In the genomic region with DNA sequence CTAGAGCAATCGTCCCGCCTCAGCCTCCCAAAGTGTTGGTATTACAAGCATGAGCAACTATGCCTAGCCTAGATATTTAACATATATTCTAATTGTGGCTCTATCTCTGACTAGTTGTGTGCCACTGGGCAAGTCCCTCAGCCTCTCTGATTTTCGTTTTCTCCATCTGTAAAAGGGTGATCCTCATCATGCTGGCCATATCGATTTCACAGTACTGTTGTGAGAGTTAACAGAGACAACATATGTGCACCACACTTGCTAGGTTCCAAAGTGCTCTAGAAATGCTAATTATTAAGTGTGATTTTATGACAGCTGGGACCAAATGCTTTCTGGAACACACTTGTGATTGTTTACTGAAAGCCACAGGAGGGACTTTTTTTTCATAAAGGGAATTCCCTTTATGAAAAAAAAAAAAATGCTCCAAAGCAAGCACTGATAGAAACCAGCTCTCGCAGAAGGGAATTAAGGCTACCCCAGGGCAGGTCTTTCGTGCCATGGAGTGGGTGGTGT, we compare ENCODE assay signal across 13 cellular contexts.
DNase-seq lines count a peak whose midpoint lies in the region; ATAC-seq, FAIRE-seq and TF ChIP-seq lines count a peak whose summit lies in the region.
"Had no signal": no experiment of that assay in that cellular context is flagged by ENCODE, and none has a peak within 500 bp of the region (broad histone marks: within the 10 kb centered on the region; RNA-seq: fewer than 3 reads in every experiment).

No MANE protein-coding gene starts in this region.

- DNase-seq in activated CD8-positive, alpha-beta T cell treated with anti-CD3 and anti-CD28 coated beads for 36 hours, result peak; percentile 13
- DNase-seq in activated CD8-positive, alpha-beta T cell treated with anti-CD3 and anti-CD28 coated beads, Interleukin-2, amount 10 ng/mL, durations not matched to agents 7 days and 5 days, result no peak
- peak; percentile 49 for DNase-seq in stimulated activated naive B cell treated with anti-CD40 and anti-IgM and Interleukin-4, amounts not matched to agents 10 μg/mL and 1 μg/mL and 100 μg/mL, for 72 hours
- no peak for DNase-seq in BE2C
- DNase-seq in small intestine, result no peak
- DNase-seq in pancreas, result no peak
- DNase-seq: cortex of kidney, heart left ventricle, NCI-H510A treated with DMSO at 0.1 percent for 48 hours, T-helper 1 cell had no signal

- no peaks in the 10 kb centered on the region for H3K4me1 ChIP-seq in BE2C
- no peaks in the 10 kb centered on the region for H3K4me1 ChIP-seq in small intestine (ENCODE audit: control insufficient read depth in 2 of 2, insufficient read depth in 1 of 2, low read depth in 1 of 2, low read length in 1 of 2)
- no peaks in the 10 kb centered on the region for H3K4me1 ChIP-seq in pancreas
- H3K4me1 ChIP-seq: heart left ventricle had no signal

- peaks cover 26% of the 10 kb centered on the region for H3K27me3 Mint-ChIP-seq in activated CD8-positive, alpha-beta T cell treated with anti-CD3 and anti-CD28 coated beads for 36 hours
- peaks cover 12% of the 10 kb centered on the region for H3K27me3 Mint-ChIP-seq in activated CD8-positive, alpha-beta T cell treated with anti-CD3 and anti-CD28 coated beads, Interleukin-2, amount 10 ng/mL, durations not matched to agents 7 days and 5 days (ENCODE audit: low read depth)
- peaks cover 29 to 39% of the 10 kb centered on the region in 2 donors for H3K27me3 Mint-ChIP-seq in stimulated activated naive B cell treated with anti-CD40 and anti-IgM and Interleukin-4, amounts not matched to agents 10 μg/mL and 1 μg/mL and 100 μg/mL, for 72 hours

- 64 to 74% (median 69%) methylated on average over 6 of the region's 6 CpGs for WGBS in small intestine, 3 donors
- 82 to 88% methylated on average over 6 of the region's 6 CpGs for WGBS in pancreas, 2 donors

- no peak for TF ChIP-seq CTCF in activated CD8-positive, alpha-beta T cell treated with anti-CD3 and anti-CD28 coated beads for 36 hours (IDR thresholded peaks at IDR 0.05)
- no peak for TF ChIP-seq CTCF in BE2C (IDR thresholded peaks at IDR 0.05; ENCODE audit: low read depth, low read length)
- no peak for TF ChIP-seq CTCF in pancreas (IDR thresholded peaks at IDR 0.05)

- peak; percentile 78 for ATAC-seq in activated CD8-positive, alpha-beta T cell treated with anti-CD3 and anti-CD28 coated beads for 36 hours
- no peak for ATAC-seq in activated CD8-positive, alpha-beta T cell treated with anti-CD3 and anti-CD28 coated beads, Interleukin-2, amount 10 ng/mL, durations not matched to agents 7 days and 5 days
- ATAC-seq in GM21619 (IDR thresholded peaks at IDR 0.05; ENCODE audit: unreplicated experiment) (peak; percentile 81), HG03175 (IDR thresholded peaks at IDR 0.05; ENCODE audit: unreplicated experiment) (peak; percentile 55), pancreas (no peak)
- peak; percentile 90 to 93 for ATAC-seq in stimulated activated naive B cell treated with anti-CD40 and anti-IgM and Interleukin-4, amounts not matched to agents 10 μg/mL and 1 μg/mL and 100 μg/mL, for 72 hours (replicated peaks)
- ATAC-seq: heart left ventricle had no signal

- POLR2A ChIA-PET in activated CD8-positive, alpha-beta T cell treated with anti-CD3 and anti-CD28 coated beads for 36 hours (lab: Charles Lee), result no interaction called here
- POLR2A ChIA-PET in activated CD8-positive, alpha-beta T cell treated with anti-CD3 and anti-CD28 coated beads, Interleukin-2, amount 10 ng/mL, durations not matched to agents 7 days and 5 days (lab: Charles Lee), result interaction anchor here (0.6 kb wide), 2 partner anchors 248 to 504 kb away, joined by 3 read pairs; no protein-coding TSS in a partner anchor

- no peak overlapping the region for H3K4me3 ChIP-seq in BE2C (ENCODE audit: low read depth, low read length)
- no peak overlapping the region for H3K4me3 ChIP-seq in small intestine (ENCODE audit: low read depth in 1 of 2, low read length in 2 of 2)
- no peak overlapping the region for H3K4me3 ChIP-seq in pancreas
- H3K4me3 ChIP-seq: heart left ventricle had no signal

- no peaks in the 10 kb centered on the region for H3K9me3 Mint-ChIP-seq in activated CD8-positive, alpha-beta T cell treated with anti-CD3 and anti-CD28 coated beads for 36 hours
- H3K9me3 Mint-ChIP-seq in activated CD8-positive, alpha-beta T cell treated with anti-CD3 and anti-CD28 coated beads, Interleukin-2, amount 10 ng/mL, durations not matched to agents 7 days and 5 days (ENCODE audit: insufficient read depth), result no peaks in the 10 kb centered on the region
- H3K9me3 Mint-ChIP-seq in stimulated activated naive B cell treated with anti-CD40 and anti-IgM and Interleukin-4, amounts not matched to agents 10 μg/mL and 1 μg/mL and 100 μg/mL, for 72 hours, result no peaks in the 10 kb centered on the region
- H3K9me3 Mint-ChIP-seq: activated T-helper 1 cell treated with anti-CD3 and anti-CD28 coated beads, Interleukin-12 subunit alpha, Interleukin-12 subunit beta, Interleukin-2, Interleukin-4 antibody, amounts not matched to agents 30 ng/mL and 10 ng/mL and 1 ng/mL, durations not matched to agents 14 hours and 24 hours and 36 hours had no signal

- H3K27ac Mint-ChIP-seq in activated CD8-positive, alpha-beta T cell treated with anti-CD3 and anti-CD28 coated beads for 36 hours, result no peak overlapping the region
- H3K27ac Mint-ChIP-seq in activated CD8-positive, alpha-beta T cell treated with anti-CD3 and anti-CD28 coated beads, Interleukin-2, amount 10 ng/mL, durations not matched to agents 7 days and 5 days, result no peak overlapping the region
- peak overlapping the region; percentile 63 for H3K27ac Mint-ChIP-seq in stimulated activated naive B cell treated with anti-CD40 and anti-IgM and Interleukin-4, amounts not matched to agents 10 μg/mL and 1 μg/mL and 100 μg/mL, for 72 hours
- H3K27ac Mint-ChIP-seq: activated T-helper 1 cell treated with anti-CD3 and anti-CD28 coated beads, Interleukin-12 subunit alpha, Interleukin-12 subunit beta, Interleukin-2, Interleukin-4 antibody, amounts not matched to agents 30 ng/mL and 10 ng/mL and 1 ng/mL, durations not matched to agents 14 hours and 24 hours and 36 hours had no signal

- CTCF ChIA-PET in activated CD8-positive, alpha-beta T cell treated with anti-CD3 and anti-CD28 coated beads for 36 hours (lab: Charles Lee), result interaction anchor here (1.3 to 3.1 kb wide), 2 partner anchors 11 to 41 kb away, joined by 6 to 23 read pairs; no protein-coding TSS in a partner anchor
- CTCF ChIA-PET in activated CD8-positive, alpha-beta T cell treated with anti-CD3 and anti-CD28 coated beads, Interleukin-2, amount 10 ng/mL, durations not matched to agents 7 days and 5 days (lab: Charles Lee), result interaction anchor here (1.3 to 1.4 kb wide), 2 partner anchors 18 to 68 kb away, joined by 3 read pairs; no protein-coding TSS in a partner anchor

- H3K27ac ChIP-seq in small intestine (ENCODE audit: low read depth in 1 of 2, low read length in 1 of 2) (no peak overlapping the region), pancreas (no peak overlapping the region)
- H3K27ac ChIP-seq: heart left ventricle had no signal

- peaks cover 14% of the 10 kb centered on the region for H3K27me3 ChIP-seq in BE2C
- H3K27me3 ChIP-seq in small intestine (ENCODE audit: control insufficient read depth in 2 of 2, insufficient read depth in 2 of 2, low read length in 2 of 2), result peaks cover 0 to 4% of the 10 kb centered on the region in 2 donors
- no peaks in the 10 kb centered on the region for H3K27me3 ChIP-seq in pancreas
- H3K27me3 ChIP-seq: heart left ventricle had no signal

- no peaks in the 10 kb centered on the region for H3K36me3 ChIP-seq in BE2C
- H3K36me3 ChIP-seq in small intestine (ENCODE audit: control insufficient read depth in 2 of 2, insufficient read depth in 2 of 2, low read length in 2 of 2), result peaks cover 2 to 14% of the 10 kb centered on the region in 2 donors
- H3K36me3 ChIP-seq in pancreas, result peaks cover 0 to 45% (median 11%) of the 10 kb centered on the region in 3 donors

- intact Hi-C loops in activated CD8-positive, alpha-beta T cell treated with anti-CD3 and anti-CD28 coated beads for 36 hours (cut with micrococcal nuclease), result no loop called here
- intact Hi-C loops in pancreas (cut with DNase I), result no loop called here

- no peaks in the 10 kb centered on the region for H3K9me3 ChIP-seq in BE2C
- no peaks in the 10 kb centered on the region for H3K9me3 ChIP-seq in small intestine (ENCODE audit: control insufficient read depth, low read depth)
- no peaks in the 10 kb centered on the region for H3K9me3 ChIP-seq in pancreas
- H3K9me3 ChIP-seq: heart left ventricle had no signal

- FAIRE-seq in small intestine (lab: Jason Lieb, UNC) (no peak), pancreas (lab: Jason Lieb, UNC) (no peak)

- H3K4me1 Mint-ChIP-seq in activated CD8-positive, alpha-beta T cell treated with anti-CD3 and anti-CD28 coated beads for 36 hours (ENCODE audit: low read depth), result peaks cover 9% of the 10 kb centered on the region
- H3K4me1 Mint-ChIP-seq in activated CD8-positive, alpha-beta T cell treated with anti-CD3 and anti-CD28 coated beads, Interleukin-2, amount 10 ng/mL, durations not matched to agents 7 days and 5 days (ENCODE audit: low read depth), result peaks cover 5% of the 10 kb centered on the region
- H3K4me1 Mint-ChIP-seq in stimulated activated naive B cell treated with anti-CD40 and anti-IgM and Interleukin-4, amounts not matched to agents 10 μg/mL and 1 μg/mL and 100 μg/mL, for 72 hours, result peaks cover 25 to 37% of the 10 kb centered on the region in 2 donors

- no peak overlapping the region for H3K4me3 Mint-ChIP-seq in activated CD8-positive, alpha-beta T cell treated with anti-CD3 and anti-CD28 coated beads for 36 hours
- H3K4me3 Mint-ChIP-seq in activated CD8-positive, alpha-beta T cell treated with anti-CD3 and anti-CD28 coated beads, Interleukin-2, amount 10 ng/mL, durations not matched to agents 7 days and 5 days, result no peak overlapping the region
- H3K4me3 Mint-ChIP-seq in stimulated activated naive B cell treated with anti-CD40 and anti-IgM and Interleukin-4, amounts not matched to agents 10 μg/mL and 1 μg/mL and 100 μg/mL, for 72 hours, result peak overlapping the region; percentile 25 to 46
- H3K4me3 Mint-ChIP-seq: activated T-helper 1 cell treated with anti-CD3 and anti-CD28 coated beads, Interleukin-12 subunit alpha, Interleukin-12 subunit beta, Interleukin-2, Interleukin-4 antibody, amounts not matched to agents 30 ng/mL and 10 ng/mL and 1 ng/mL, durations not matched to agents 14 hours and 24 hours and 36 hours had no signal

- no peaks in the 10 kb centered on the region for H3K36me3 Mint-ChIP-seq in activated CD8-positive, alpha-beta T cell treated with anti-CD3 and anti-CD28 coated beads for 36 hours (ENCODE audit: low read depth)
- no peaks in the 10 kb centered on the region for H3K36me3 Mint-ChIP-seq in activated CD8-positive, alpha-beta T cell treated with anti-CD3 and anti-CD28 coated beads, Interleukin-2, amount 10 ng/mL, durations not matched to agents 7 days and 5 days (ENCODE audit: low read depth)
- H3K36me3 Mint-ChIP-seq in stimulated activated naive B cell treated with anti-CD40 and anti-IgM and Interleukin-4, amounts not matched to agents 10 μg/mL and 1 μg/mL and 100 μg/mL, for 72 hours, result no peaks in the 10 kb centered on the region

Comparison
In these comparisons a context has a peak if more than half of its experiments do, and no peak if none do; other contexts are left out.
1. ATAC-seq: peak in activated CD8-positive, alpha-beta T cell treated with anti-CD3 and anti-CD28 coated beads for 36 hours (single experiment), GM21619 (single experiment), HG03175 (single experiment) and stimulated activated naive B cell treated with anti-CD40 and anti-IgM and Interleukin-4, amounts not matched to agents 10 μg/mL and 1 μg/mL and 100 μg/mL, for 72 hours (2 of 2); none in activated CD8-positive, alpha-beta T cell treated with anti-CD3 and anti-CD28 coated beads, Interleukin-2, amount 10 ng/mL, durations not matched to agents 7 days and 5 days (single experiment) and pancreas (0 of 4).
2. DNase-seq: peak in activated CD8-positive, alpha-beta T cell treated with anti-CD3 and anti-CD28 coated beads for 36 hours (single experiment) and stimulated activated naive B cell treated with anti-CD40 and anti-IgM and Interleukin-4, amounts not matched to agents 10 μg/mL and 1 μg/mL and 100 μg/mL, for 72 hours (single experiment); none in activated CD8-positive, alpha-beta T cell treated with anti-CD3 and anti-CD28 coated beads, Interleukin-2, amount 10 ng/mL, durations not matched to agents 7 days and 5 days (single experiment), BE2C (single experiment), small intestine (single experiment) and pancreas (0 of 6).
3. H3K4me3 Mint-ChIP-seq: peak in stimulated activated naive B cell treated with anti-CD40 and anti-IgM and Interleukin-4, amounts not matched to agents 10 μg/mL and 1 μg/mL and 100 μg/mL, for 72 hours (2 of 2); none in activated CD8-positive, alpha-beta T cell treated with anti-CD3 and anti-CD28 coated beads for 36 hours (single experiment) and activated CD8-positive, alpha-beta T cell treated with anti-CD3 and anti-CD28 coated beads, Interleukin-2, amount 10 ng/mL, durations not matched to agents 7 days and 5 days (single experiment).